In the genomic region with DNA sequence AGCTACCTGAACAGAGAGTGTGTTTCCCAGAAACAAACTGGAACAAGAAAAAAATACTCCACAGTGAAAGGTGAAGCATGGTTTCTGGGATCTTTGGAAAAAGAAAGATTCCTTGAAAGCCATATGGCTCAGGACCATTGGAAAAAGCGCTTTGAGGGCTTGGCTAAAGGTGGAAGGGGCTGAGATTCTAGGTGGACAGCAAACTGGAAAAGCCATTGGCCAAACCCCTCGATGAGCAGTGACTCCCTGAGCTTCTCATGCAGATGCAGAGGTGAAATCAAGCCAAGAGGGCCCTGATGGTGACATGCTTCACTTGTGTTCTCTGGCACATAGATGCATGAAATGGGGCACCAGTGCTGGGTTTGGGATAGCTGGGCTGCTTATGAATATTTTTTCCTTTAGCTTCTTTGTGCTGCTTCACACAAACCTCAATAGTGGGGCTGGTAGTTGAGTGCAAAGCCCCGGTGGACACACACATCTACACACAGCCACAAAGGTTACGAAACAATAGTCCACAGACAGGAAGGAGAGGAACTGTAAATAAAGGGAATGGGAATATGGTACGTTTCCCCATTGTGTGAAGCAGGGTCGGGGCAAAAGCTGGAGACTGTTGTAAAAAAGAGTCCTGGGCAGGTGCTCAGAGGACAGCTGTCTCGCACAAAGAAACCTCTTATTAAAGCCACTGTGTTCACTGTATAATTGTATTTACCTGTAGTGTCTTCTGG, we compare ENCODE assay signal across 1 cellular context.
A peak's percentile ranks its signal among the peaks of the same experiment; 100 is the strongest.
TF ChIP-seq lines count a peak whose summit lies in the region.

No MANE protein-coding gene starts in this region.

TF ChIP-seq in HepG2, 621 proteins besides CTCF, POLR2A, EP300 and RAD21 (continued from another document and continues in another):
- TF ChIP-seq ZNF503 (CRISPR knock-in tag; IDR thresholded peaks at IDR 0.05): no peak
- TF ChIP-seq ZNF720 (CRISPR knock-in tag; IDR thresholded peaks at IDR 0.05): no peak
- no peak for TF ChIP-seq MAF1 (CRISPR knock-in tag; IDR thresholded peaks at IDR 0.05; ENCODE audit: borderline replicate concordance)
- TF ChIP-seq PAF1 (CRISPR knock-in tag; IDR thresholded peaks at IDR 0.05): no peak
- no peak for TF ChIP-seq MYNN (CRISPR knock-in tag; IDR thresholded peaks at IDR 0.05; ENCODE audit: low read depth)
- TF ChIP-seq ZMYM4 (CRISPR knock-in tag; IDR thresholded peaks at IDR 0.05): no peak; the same call in 1 of the 2 replicates
- TF ChIP-seq, protein P1, sequence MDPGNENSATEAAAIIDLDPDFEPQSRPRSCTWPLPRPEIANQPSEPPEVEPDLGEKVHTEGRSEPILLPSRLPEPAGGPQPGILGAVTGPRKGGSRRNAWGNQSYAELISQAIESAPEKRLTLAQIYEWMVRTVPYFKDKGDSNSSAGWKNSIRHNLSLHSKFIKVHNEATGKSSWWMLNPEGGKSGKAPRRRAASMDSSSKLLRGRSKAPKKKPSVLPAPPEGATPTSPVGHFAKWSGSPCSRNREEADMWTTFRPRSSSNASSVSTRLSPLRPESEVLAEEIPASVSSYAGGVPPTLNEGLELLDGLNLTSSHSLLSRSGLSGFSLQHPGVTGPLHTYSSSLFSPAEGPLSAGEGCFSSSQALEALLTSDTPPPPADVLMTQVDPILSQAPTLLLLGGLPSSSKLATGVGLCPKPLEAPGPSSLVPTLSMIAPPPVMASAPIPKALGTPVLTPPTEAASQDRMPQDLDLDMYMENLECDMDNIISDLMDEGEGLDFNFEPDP (CRISPR knock-in tag; conservative IDR thresholded peaks at IDR 0.05): 0 out of 2 replicates have a peak, but pooled peaks have one; percentile 9
- TF ChIP-seq RERE (CRISPR knock-in tag; IDR thresholded peaks at IDR 0.05; ENCODE audit: low read depth): no peak
- TF ChIP-seq ZNF780A (CRISPR knock-in tag; IDR thresholded peaks at IDR 0.05): no peak; the same call in 1 of the 2 replicates
- TF ChIP-seq ZNF501 (CRISPR knock-in tag; IDR thresholded peaks at IDR 0.05): peak; percentile 43; the same call in 1 of the 2 replicates
- TF ChIP-seq ZNF816 (CRISPR knock-in tag; IDR thresholded peaks at IDR 0.05; ENCODE audit: borderline replicate concordance): no peak
- no peak for TF ChIP-seq ZNF567 (CRISPR knock-in tag; IDR thresholded peaks at IDR 0.05; ENCODE audit: borderline replicate concordance)
- no peak for TF ChIP-seq MED8 (CRISPR knock-in tag; IDR thresholded peaks at IDR 0.05; ENCODE audit: insufficient replicate concordance)
- TF ChIP-seq KLF13 (CRISPR knock-in tag; IDR thresholded peaks at IDR 0.05): no peak
- peak; percentile 25; the same call in 1 of the 2 replicates for TF ChIP-seq SMYD3 (CRISPR knock-in tag; IDR thresholded peaks at IDR 0.05)
- TF ChIP-seq, protein P2, sequence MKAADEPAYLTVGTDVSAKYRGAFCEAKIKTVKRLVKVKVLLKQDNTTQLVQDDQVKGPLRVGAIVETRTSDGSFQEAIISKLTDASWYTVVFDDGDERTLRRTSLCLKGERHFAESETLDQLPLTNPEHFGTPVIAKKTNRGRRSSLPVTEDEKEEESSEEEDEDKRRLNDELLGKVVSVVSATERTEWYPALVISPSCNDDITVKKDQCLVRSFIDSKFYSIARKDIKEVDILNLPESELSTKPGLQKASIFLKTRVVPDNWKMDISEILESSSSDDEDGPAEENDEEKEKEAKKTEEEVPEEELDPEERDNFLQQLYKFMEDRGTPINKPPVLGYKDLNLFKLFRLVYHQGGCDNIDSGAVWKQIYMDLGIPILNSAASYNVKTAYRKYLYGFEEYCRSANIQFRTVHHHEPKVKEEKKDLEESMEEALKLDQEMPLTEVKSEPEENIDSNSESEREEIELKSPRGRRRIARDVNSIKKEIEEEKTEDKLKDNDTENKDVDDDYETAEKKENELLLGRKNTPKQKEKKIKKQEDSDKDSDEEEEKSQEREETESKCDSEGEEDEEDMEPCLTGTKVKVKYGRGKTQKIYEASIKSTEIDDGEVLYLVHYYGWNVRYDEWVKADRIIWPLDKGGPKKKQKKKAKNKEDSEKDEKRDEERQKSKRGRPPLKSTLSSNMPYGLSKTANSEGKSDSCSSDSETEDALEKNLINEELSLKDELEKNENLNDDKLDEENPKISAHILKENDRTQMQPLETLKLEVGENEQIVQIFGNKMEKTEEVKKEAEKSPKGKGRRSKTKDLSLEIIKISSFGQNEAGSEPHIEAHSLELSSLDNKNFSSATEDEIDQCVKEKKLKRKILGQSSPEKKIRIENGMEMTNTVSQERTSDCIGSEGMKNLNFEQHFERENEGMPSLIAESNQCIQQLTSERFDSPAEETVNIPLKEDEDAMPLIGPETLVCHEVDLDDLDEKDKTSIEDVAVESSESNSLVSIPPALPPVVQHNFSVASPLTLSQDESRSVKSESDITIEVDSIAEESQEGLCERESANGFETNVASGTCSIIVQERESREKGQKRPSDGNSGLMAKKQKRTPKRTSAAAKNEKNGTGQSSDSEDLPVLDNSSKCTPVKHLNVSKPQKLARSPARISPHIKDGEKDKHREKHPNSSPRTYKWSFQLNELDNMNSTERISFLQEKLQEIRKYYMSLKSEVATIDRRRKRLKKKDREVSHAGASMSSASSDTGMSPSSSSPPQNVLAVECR (CRISPR knock-in tag; IDR thresholded peaks at IDR 0.05; ENCODE audit: borderline replicate concordance): no peak
- no peak for TF ChIP-seq ZNF281 (CRISPR knock-in tag; IDR thresholded peaks at IDR 0.05; ENCODE audit: borderline replicate concordance)
- TF ChIP-seq THAP11 (CRISPR knock-in tag; IDR thresholded peaks at IDR 0.05): 0 out of 2 replicates have a peak, but pooled peaks have one; percentile 20
- TF ChIP-seq, protein P3, sequence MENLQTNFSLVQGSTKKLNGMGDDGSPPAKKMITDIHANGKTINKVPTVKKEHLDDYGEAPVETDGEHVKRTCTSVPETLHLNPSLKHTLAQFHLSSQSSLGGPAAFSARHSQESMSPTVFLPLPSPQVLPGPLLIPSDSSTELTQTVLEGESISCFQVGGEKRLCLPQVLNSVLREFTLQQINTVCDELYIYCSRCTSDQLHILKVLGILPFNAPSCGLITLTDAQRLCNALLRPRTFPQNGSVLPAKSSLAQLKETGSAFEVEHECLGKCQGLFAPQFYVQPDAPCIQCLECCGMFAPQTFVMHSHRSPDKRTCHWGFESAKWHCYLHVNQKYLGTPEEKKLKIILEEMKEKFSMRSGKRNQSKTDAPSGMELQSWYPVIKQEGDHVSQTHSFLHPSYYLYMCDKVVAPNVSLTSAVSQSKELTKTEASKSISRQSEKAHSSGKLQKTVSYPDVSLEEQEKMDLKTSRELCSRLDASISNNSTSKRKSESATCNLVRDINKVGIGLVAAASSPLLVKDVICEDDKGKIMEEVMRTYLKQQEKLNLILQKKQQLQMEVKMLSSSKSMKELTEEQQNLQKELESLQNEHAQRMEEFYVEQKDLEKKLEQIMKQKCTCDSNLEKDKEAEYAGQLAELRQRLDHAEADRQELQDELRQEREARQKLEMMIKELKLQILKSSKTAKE (CRISPR knock-in tag; IDR thresholded peaks at IDR 0.05; ENCODE audit: borderline replicate concordance): peak; percentile 34; the same call in 1 of the 2 replicates
- no peak for TF ChIP-seq KDM3A (CRISPR knock-in tag; IDR thresholded peaks at IDR 0.05; ENCODE audit: low read depth)
- no peak for TF ChIP-seq ZNF773 (CRISPR knock-in tag; IDR thresholded peaks at IDR 0.05; ENCODE audit: borderline replicate concordance)
- TF ChIP-seq HDAC2 (CRISPR knock-in tag; IDR thresholded peaks at IDR 0.05): peak; percentile 41; the same call in 1 of the 2 replicates
- TF ChIP-seq BRD4 (CRISPR knock-in tag; IDR thresholded peaks at IDR 0.05): no peak
- TF ChIP-seq HMG20B (CRISPR knock-in tag; conservative IDR thresholded peaks at IDR 0.05): 0 out of 2 replicates have a peak, but pooled peaks have one; percentile 26
- no peak; the same call in 1 of the 2 replicates for TF ChIP-seq NCOA2 (CRISPR knock-in tag; IDR thresholded peaks at IDR 0.05)
- no peak for TF ChIP-seq CREB1 (IDR thresholded peaks at IDR 0.05)
- no peak for TF ChIP-seq CREB1 (CRISPR knock-in tag; IDR thresholded peaks at IDR 0.05)
- no peak for TF ChIP-seq AKAP8 (CRISPR knock-in tag; IDR thresholded peaks at IDR 0.05)
- 0 out of 2 replicates have a peak, but pooled peaks have one; percentile 62 for TF ChIP-seq ZNF598 (CRISPR knock-in tag; IDR thresholded peaks at IDR 0.05; ENCODE audit: borderline replicate concordance)
- TF ChIP-seq ZNF331 (CRISPR knock-in tag; IDR thresholded peaks at IDR 0.05): 0 out of 2 replicates have a peak, but pooled peaks have one; percentile 32
- no peak; the same call in 1 of the 2 replicates for TF ChIP-seq SOX13 (IDR thresholded peaks at IDR 0.05)
- TF ChIP-seq SOX13 (CRISPR knock-in tag; conservative IDR thresholded peaks at IDR 0.05 in 1 of 2, IDR thresholded peaks at IDR 0.05 in 1 of 2): peak in 1 of 2 experiments; percentile 93; a peak in 2 of 4 replicates
- no peak for TF ChIP-seq JUND (CRISPR knock-in tag; IDR thresholded peaks at IDR 0.05)
- TF ChIP-seq TEAD3 (CRISPR knock-in tag; optimal IDR thresholded peaks at IDR 0.05; ENCODE audit: borderline replicate concordance): peak; percentile 28
- TF ChIP-seq FOXA3 (CRISPR knock-in tag; IDR thresholded peaks at IDR 0.05): peak; percentile 87
- no peak for TF ChIP-seq STAG1 (CRISPR knock-in tag; IDR thresholded peaks at IDR 0.05)
